20 cellular contexts compared by ENCODE assay signal in genomic region chr9:88682431-88682831, GRCh38.
A peak's percentile ranks its signal among the peaks of the same experiment; 100 is the strongest.
DNase-seq lines count a peak whose midpoint lies in the region; ATAC-seq and TF ChIP-seq lines count a peak whose summit lies in the region.
"Had no signal": no experiment of that assay in that cellular context is flagged by ENCODE, and none has a peak within 500 bp of the region (broad histone marks: within the 10 kb centered on the region; RNA-seq: fewer than 3 reads in every experiment).

No MANE protein-coding gene starts in this region.

- H3K27me3 ChIP-seq in upper lobe of right lung = no peaks in the 10 kb centered on the region
- H3K27me3 ChIP-seq: Peyer's patch had no signal

- no peak overlapping the region for H3K4me3 Mint-ChIP-seq in osteocyte (ENCODE audit: unreplicated experiment)
- H3K4me3 Mint-ChIP-seq: CD4-positive, CD25-positive, alpha-beta regulatory T cell; IgD-negative memory B cell had no signal

- no peaks in the 10 kb centered on the region for H3K9me3 ChIP-seq in upper lobe of right lung
- H3K9me3 ChIP-seq: Peyer's patch had no signal

- intact Hi-C loops in upper lobe of right lung (cut with DNase I) = no loop called here

- no peak overlapping the region for H3K27ac ChIP-seq in upper lobe of right lung
- H3K27ac ChIP-seq: Peyer's patch had no signal

- peak; percentile 12 for ATAC-seq in upper lobe of right lung
- ATAC-seq in GM18870 (IDR thresholded peaks at IDR 0.05; ENCODE audit: unreplicated experiment) = no peak

- H3K36me3 Mint-ChIP-seq in osteocyte (ENCODE audit: unreplicated experiment) = no peaks in the 10 kb centered on the region
- H3K36me3 Mint-ChIP-seq: CD4-positive, CD25-positive, alpha-beta regulatory T cell had no signal

- H3K4me1 Mint-ChIP-seq in osteocyte (ENCODE audit: unreplicated experiment) = no peaks in the 10 kb centered on the region
- H3K4me1 Mint-ChIP-seq: CD4-positive, CD25-positive, alpha-beta regulatory T cell; IgD-negative memory B cell had no signal

- H3K36me3 ChIP-seq in upper lobe of right lung = no peaks in the 10 kb centered on the region
- H3K36me3 ChIP-seq: Peyer's patch had no signal

- DNase-seq in amniotic epithelial cell (ENCODE audit: low read depth) = peak; percentile 87
- peak; percentile 8 for DNase-seq in kidney glomerular epithelial cell (lab: John Stamatoyannopoulos, UW)
- peak; percentile 68 for DNase-seq in osteocyte (ENCODE audit: extremely low spot score, unreplicated experiment)
- DNase-seq in upper lobe of right lung = no peak
- no peak for DNase-seq in EL
- DNase-seq in effector CD4-positive, alpha-beta T cell = no peak
- DNase-seq in HEK293T (ENCODE audit: extremely low spot score) = no peak
- DNase-seq: AML-193; CD4-positive, CD25-positive, alpha-beta regulatory T cell; DMS79 treated with DMSO at 0.1 percent for 48 hours; GF-D8; GOT3; NCI-H1417 treated with DMSO at 0.1 percent for 48 hours; NCI-H2029; NCI-H2171 treated with DMSO at 0.1 percent for 48 hours; NCI-H774; Peyer's patch; SHP77 had no signal

- CTCF ChIA-PET in HEK293T (lab: Yijun Ruan, JAX) = no interaction called here

- H3K4me1 ChIP-seq in upper lobe of right lung = no peaks in the 10 kb centered on the region
- H3K4me1 ChIP-seq: Peyer's patch had no signal

- H3K4me3 ChIP-seq in upper lobe of right lung = no peak overlapping the region
- H3K4me3 ChIP-seq: Peyer's patch had no signal

- no peak overlapping the region for H3K27ac Mint-ChIP-seq in osteocyte (ENCODE audit: unreplicated experiment)
- H3K27ac Mint-ChIP-seq: CD4-positive, CD25-positive, alpha-beta regulatory T cell; IgD-negative memory B cell had no signal

- POLR2A ChIA-PET in HEK293T (lab: Yijun Ruan, JAX) = no interaction called here

- TF ChIP-seq CTCF in osteocyte (IDR thresholded peaks at IDR 0.05) (no peak), upper lobe of right lung (IDR thresholded peaks at IDR 0.05) (no peak)

- no peaks in the 10 kb centered on the region for H3K27me3 Mint-ChIP-seq in osteocyte (ENCODE audit: unreplicated experiment)
- H3K27me3 Mint-ChIP-seq: CD4-positive, CD25-positive, alpha-beta regulatory T cell; IgD-negative memory B cell had no signal

- H3K9me3 Mint-ChIP-seq in osteocyte (ENCODE audit: unreplicated experiment) = no peaks in the 10 kb centered on the region

TF ChIP-seq in HEK293T, 16 proteins besides CTCF, POLR2A, EP300 and RAD21:
- TF ChIP-seq ELF4 (IDR thresholded peaks at IDR 0.05) = no peak
- no peak for TF ChIP-seq FOXK2 (IDR thresholded peaks at IDR 0.05)
- no peak for TF ChIP-seq LEF1 (IDR thresholded peaks at IDR 0.05; ENCODE audit: borderline replicate concordance)
- no peak for TF ChIP-seq NFRKB (IDR thresholded peaks at IDR 0.05)
- no peak for TF ChIP-seq SUZ12 (IDR thresholded peaks at IDR 0.05)
- no peak for TF ChIP-seq ARNT (IDR thresholded peaks at IDR 0.05)
- no peak for TF ChIP-seq PKNOX1 (IDR thresholded peaks at IDR 0.05)
- no peak for TF ChIP-seq TARDBP (IDR thresholded peaks at IDR 0.05)

Comparison
In these comparisons a context has a peak if more than half of its experiments do, and no peak if none do; other contexts are left out.
1. DNase-seq: peak in amniotic epithelial cell (single experiment), kidney glomerular epithelial cell (single experiment) and osteocyte (single experiment); none in upper lobe of right lung (single experiment), EL (single experiment), effector CD4-positive, alpha-beta T cell (single experiment) and HEK293T (single experiment).